In the genomic region with DNA sequence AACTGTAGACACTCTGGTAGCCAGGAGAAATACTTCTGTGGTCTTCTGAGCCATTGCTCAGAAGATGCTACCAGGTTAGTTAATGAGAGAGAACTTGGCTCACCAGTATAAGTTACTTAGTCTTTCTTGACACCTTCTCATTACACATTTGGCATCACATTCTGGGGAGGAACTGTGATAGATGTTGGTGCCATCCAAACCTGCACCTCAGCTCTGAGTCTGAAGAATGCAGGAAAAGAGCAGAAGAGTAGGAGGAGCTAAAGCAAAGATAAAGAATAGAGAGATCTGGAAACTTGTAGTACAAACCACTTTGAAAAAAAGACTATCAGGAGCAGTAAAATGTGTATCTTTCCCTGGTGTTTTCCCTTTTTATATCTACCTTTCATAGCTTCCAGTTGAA, we compare ENCODE assay signal across 27 cellular contexts.
"Had no signal": no experiment of that assay in that cellular context is flagged by ENCODE, and none has a peak within 500 bp of the region (broad histone marks: within the 10 kb centered on the region; RNA-seq: fewer than 3 reads in every experiment).

No MANE protein-coding gene starts in this region.

- H3K36me3 Mint-ChIP-seq: stimulated activated effector memory CD8-positive, alpha-beta T cell treated with anti-CD3 and anti-CD28 coated beads, Interleukin-12 subunit alpha, Interleukin-12 subunit beta, amount 100 ng/mL, for 72 hours; stimulated activated memory B cell treated with anti-CD40 and anti-IgM and Interleukin-4, amounts not matched to agents 10 μg/mL and 1 μg/mL and 100 μg/mL, for 72 hours had no signal

- H3K9me3 ChIP-seq: stomach, suprapubic skin, thoracic aorta, thyroid gland, tibial artery, tibial nerve, transverse colon, upper lobe of left lung, upper lobe of right lung, uterus, vagina had no signal

- H3K36me3 ChIP-seq: thoracic aorta, thyroid gland, transverse colon, uterus had no signal

- H3K9me3 Mint-ChIP-seq: stimulated activated effector memory CD8-positive, alpha-beta T cell treated with anti-CD3 and anti-CD28 coated beads, Interleukin-12 subunit alpha, Interleukin-12 subunit beta, amount 100 ng/mL, for 72 hours; stimulated activated memory B cell treated with anti-CD40 and anti-IgM and Interleukin-4, amounts not matched to agents 10 μg/mL and 1 μg/mL and 100 μg/mL, for 72 hours; stimulated activated naive B cell treated with anti-CD40 and anti-IgM and Interleukin-4, amounts not matched to agents 10 μg/mL and 1 μg/mL and 100 μg/mL, for 72 hours; stimulated activated naive CD8-positive, alpha-beta T cell treated with anti-CD3 and anti-CD28 coated beads, Interleukin-15, amount 100 ng/mL, for 72 hours; stimulated activated naive CD8-positive, alpha-beta T cell treated with anti-CD3 and anti-CD28 coated beads, Interleukin-15, Interleukin-2, amounts not matched to agents 100 ng/mL and 50 ng/mL, for 24 hours; type B pancreatic cell had no signal

- H3K27ac Mint-ChIP-seq: stimulated activated effector memory CD8-positive, alpha-beta T cell treated with anti-CD3 and anti-CD28 coated beads, Interleukin-12 subunit alpha, Interleukin-12 subunit beta, amount 100 ng/mL, for 72 hours; stimulated activated naive B cell treated with anti-CD40 and anti-IgM and Interleukin-4, amounts not matched to agents 10 μg/mL and 1 μg/mL and 100 μg/mL, for 72 hours; stimulated activated naive CD8-positive, alpha-beta T cell treated with anti-CD3 and anti-CD28 coated beads, Interleukin-15, amount 100 ng/mL, for 72 hours; stimulated activated naive CD8-positive, alpha-beta T cell treated with anti-CD3 and anti-CD28 coated beads, Interleukin-15, Interleukin-2, amounts not matched to agents 100 ng/mL and 50 ng/mL, for 24 hours; type B pancreatic cell had no signal

- H3K4me1 Mint-ChIP-seq: stimulated activated memory B cell treated with anti-CD40 and anti-IgM and Interleukin-4, amounts not matched to agents 10 μg/mL and 1 μg/mL and 100 μg/mL, for 72 hours; stimulated activated naive CD8-positive, alpha-beta T cell treated with anti-CD3 and anti-CD28 coated beads, Interleukin-15, amount 100 ng/mL, for 72 hours had no signal

- DNase-seq: stimulated activated CD4-positive, alpha-beta T cell treated with anti-CD3 and anti-CD28 coated beads, Interleukin-2, amount 100 ng/mL, for 48 hours; stimulated activated CD4-positive, alpha-beta T cell treated with anti-CD3 and anti-CD28 coated beads, Interleukin-4, amount 100 ng/mL, for 1 hour; stimulated activated CD4-positive, alpha-beta T cell treated with anti-CD3 and anti-CD28 coated beads, Interleukin-4, amount 100 ng/mL, for 24 hours; stimulated activated CD4-positive, alpha-beta T cell treated with anti-CD3 and anti-CD28 coated beads, Interleukin-4, amount 100 ng/mL, for 4 hours; stimulated activated CD8-positive, alpha-beta memory T cell treated with anti-CD3 and anti-CD28 coated beads, Interleukin-4, amount 100 ng/mL, for 48 hours; stimulated activated naive B cell treated with anti-CD40 and anti-IgM and Interleukin-4, amounts not matched to agents 10 μg/mL and 1 μg/mL and 100 μg/mL, for 72 hours; stimulated activated naive CD4-positive, alpha-beta T cell; stimulated activated naive CD4-positive, alpha-beta T cell treated with Interleukin-2 at 50 U/mL for 16 hours; stimulated activated naive CD8-positive, alpha-beta T cell treated with anti-CD3 and anti-CD28 coated beads, Interleukin-15, amount 100 ng/mL, for 72 hours; stimulated activated naive CD8-positive, alpha-beta T cell treated with anti-CD3 and anti-CD28 coated beads, Interleukin-15, Interleukin-2, amounts not matched to agents 100 U/mL and 50 U/mL, for 24 hours; stomach; substantia nigra; thyroid gland; tibial artery; transverse colon; trophoblast cell; upper lobe of left lung; upper lobe of right lung; uterus had no signal

- H3K4me3 ChIP-seq: stomach, suprapubic skin, thoracic aorta, thyroid gland, tibial artery, tibial nerve, transverse colon, upper lobe of left lung, upper lobe of right lung, uterus, vagina had no signal

- H3K27me3 ChIP-seq: stomach, suprapubic skin, thyroid gland, tibial artery, tibial nerve, transverse colon, upper lobe of left lung, upper lobe of right lung, uterus, vagina had no signal

- H3K27ac ChIP-seq: stomach, suprapubic skin, thoracic aorta, thyroid gland, tibial artery, transverse colon, upper lobe of left lung, upper lobe of right lung, vagina had no signal

- H3K27me3 Mint-ChIP-seq: stimulated activated memory B cell treated with anti-CD40 and anti-IgM and Interleukin-4, amounts not matched to agents 10 μg/mL and 1 μg/mL and 100 μg/mL, for 72 hours; stimulated activated naive CD8-positive, alpha-beta T cell treated with anti-CD3 and anti-CD28 coated beads, Interleukin-15, amount 100 ng/mL, for 72 hours; stimulated activated naive CD8-positive, alpha-beta T cell treated with anti-CD3 and anti-CD28 coated beads, Interleukin-15, Interleukin-2, amounts not matched to agents 100 ng/mL and 50 ng/mL, for 24 hours; type B pancreatic cell had no signal

- ATAC-seq: stimulated activated effector memory CD8-positive, alpha-beta T cell treated with anti-CD3 and anti-CD28 coated beads, Interleukin-12 subunit alpha, Interleukin-12 subunit beta, amount 100 ng/mL, for 72 hours; stimulated activated memory B cell treated with anti-CD40 and anti-IgM and Interleukin-4, amounts not matched to agents 10 μg/mL and 1 μg/mL and 100 μg/mL, for 72 hours; stimulated activated naive B cell treated with anti-CD40 and anti-IgM and Interleukin-4, amounts not matched to agents 10 μg/mL and 1 μg/mL and 100 μg/mL, for 72 hours; stimulated activated naive CD8-positive, alpha-beta T cell treated with anti-CD3 and anti-CD28 coated beads, Interleukin-15, amount 100 ng/mL, for 72 hours; stimulated activated naive CD8-positive, alpha-beta T cell treated with anti-CD3 and anti-CD28 coated beads, Interleukin-15, Interleukin-2, amounts not matched to agents 100 U/mL and 50 U/mL, for 24 hours; upper lobe of right lung had no signal

- H3K4me3 Mint-ChIP-seq: stimulated activated effector memory CD8-positive, alpha-beta T cell treated with anti-CD3 and anti-CD28 coated beads, Interleukin-12 subunit alpha, Interleukin-12 subunit beta, amount 100 ng/mL, for 72 hours; stimulated activated memory B cell treated with anti-CD40 and anti-IgM and Interleukin-4, amounts not matched to agents 10 μg/mL and 1 μg/mL and 100 μg/mL, for 72 hours; stimulated activated naive B cell treated with anti-CD40 and anti-IgM and Interleukin-4, amounts not matched to agents 10 μg/mL and 1 μg/mL and 100 μg/mL, for 72 hours; stimulated activated naive CD8-positive, alpha-beta T cell treated with anti-CD3 and anti-CD28 coated beads, Interleukin-15, amount 100 ng/mL, for 72 hours; stimulated activated naive CD8-positive, alpha-beta T cell treated with anti-CD3 and anti-CD28 coated beads, Interleukin-15, Interleukin-2, amounts not matched to agents 100 ng/mL and 50 ng/mL, for 24 hours; type B pancreatic cell had no signal

- H3K4me1 ChIP-seq: thyroid gland, tibial artery, transverse colon had no signal
